9 cellular contexts compared by ENCODE assay signal in the genomic region with DNA sequence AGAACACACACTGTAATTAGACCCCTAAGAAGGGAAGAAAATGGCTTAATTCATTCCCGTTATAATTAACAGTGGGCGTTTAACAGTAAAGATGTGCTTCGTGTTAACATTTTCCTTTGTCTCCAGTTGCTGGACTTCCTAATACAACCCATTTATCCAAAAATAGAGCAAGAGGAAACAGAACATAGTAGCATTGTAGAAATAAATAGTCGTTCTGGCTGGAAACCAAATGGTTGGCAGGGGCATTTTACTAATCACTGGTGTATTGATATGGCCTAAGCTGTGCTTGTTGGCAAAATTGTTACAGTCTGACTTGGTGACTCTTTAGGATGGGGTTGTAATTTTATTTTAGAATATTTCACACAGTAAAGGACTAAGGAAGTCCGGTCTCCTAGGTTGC.
"Had no signal": no experiment of that assay in that cellular context is flagged by ENCODE, and none has a peak within 500 bp of the region (broad histone marks: within the 10 kb centered on the region; RNA-seq: fewer than 3 reads in every experiment).

No MANE protein-coding gene starts in this region.

- H3K36me3 ChIP-seq: HAP-1 had no signal

- H3K27ac ChIP-seq: GM23248, HL-60 had no signal

- FAIRE-seq: K562 had no signal

- H3K4me3 ChIP-seq: GM23248, HAP-1, K562 had no signal

- H3K4me1 ChIP-seq: HAP-1 had no signal

- DNase-seq: GM23248, GOT3, H7, HFFc6, IMR-90 had no signal

- H2AFZ ChIP-seq: GM23248 had no signal

- H3K9me3 ChIP-seq: HAP-1 had no signal

- H3K9ac ChIP-seq: GM23248 had no signal

- ATAC-seq: HCT116, K562 had no signal
